11 cellular contexts compared by ENCODE assay signal in genomic region chr12:47739959-47740358, GRCh38. TPM values are rescaled to one million over a fixed set of nuclear protein-coding genes. Genes with fewer than 3 reads are reported as not detected.
DNase-seq lines count a peak whose midpoint lies in the region; ATAC-seq and TF ChIP-seq lines count a peak whose summit lies in the region.
"Had no signal": no experiment of that assay in that cellular context is flagged by ENCODE, and none has a peak within 500 bp of the region (broad histone marks: within the 10 kb centered on the region; RNA-seq: fewer than 3 reads in every experiment).

No MANE protein-coding gene starts in this region.

- ATAC-seq in HG03108 (IDR thresholded peaks at IDR 0.05; ENCODE audit: unreplicated experiment) = peak; percentile 64
- ATAC-seq: A549, left lung had no signal

- DNase-seq in SHP77 (lab: John Stamatoyannopoulos, UW) = peak; percentile 35 to 52
- DNase-seq in SHP77 treated with DMSO at 0.1 percent for 48 hours (lab: John Stamatoyannopoulos, UW) = no peak
- DNase-seq in tibial nerve (ENCODE audit: low spot score in 2 of 2) = no peak
- no peak for DNase-seq in UCSD-AML1 (lab: John Stamatoyannopoulos, UW; ENCODE audit: unreplicated experiment)
- DNase-seq in glomerular visceral epithelial cell (ENCODE audit: extremely low spot score) = no peak
- no peak for DNase-seq in AG08395 (ENCODE audit: low spot score)
- DNase-seq: left lung had no signal

- H3K4me1 ChIP-seq in tibial nerve = peaks cover 11 to 70% (median 52%) of the 10 kb centered on the region in 4 donors

- H3K27ac ChIP-seq in cingulate gyrus (ENCODE audit: low read depth, low read length) (peak overlapping the region; percentile 97), tibial nerve (peak overlapping the region in 3 of 4 donors; percentile 66 to 86 (median 71))
- H3K27ac ChIP-seq: A549 had no signal

- no peaks in the 10 kb centered on the region for H3K36me3 ChIP-seq in tibial nerve
- H3K36me3 ChIP-seq: left lung had no signal

- no peaks in the 10 kb centered on the region for H3K9me3 ChIP-seq in tibial nerve
- H3K9me3 ChIP-seq: A549, left lung had no signal

- no peak for TF ChIP-seq EP300 in tibial nerve (IDR thresholded peaks at IDR 0.05)

- no peaks in the 10 kb centered on the region for H3K27me3 ChIP-seq in tibial nerve
- H3K27me3 ChIP-seq: left lung had no signal

- no peak overlapping the region for H3K4me3 ChIP-seq in tibial nerve
- H3K4me3 ChIP-seq: A549, left lung had no signal

- TF ChIP-seq POLR2A in tibial nerve (IDR thresholded peaks at IDR 0.05) = no peak

- TF ChIP-seq CTCF in tibial nerve (IDR thresholded peaks at IDR 0.05) = no peak

- WGBS in tibial nerve, 2 donors = 67% methylated on average over 11 of the region's 11 CpGs

RNA-seq across cellular contexts. Expression of gene ENDOU, which starts 14.7 kb away (rescaled TPM):
- 1 to 10 TPM in 1 of 4 donors, under 1 TPM in 2, not detected in 1; 0.30 to 1.2 (median 0.42) TPM for total RNA-seq in tibial nerve
- total RNA-seq: bronchial epithelial cell, left lung had no signal

RNA-seq across cellular contexts. Expression of gene RAPGEF3, which starts 18.7 kb away (rescaled TPM):
- total RNA-seq in tibial nerve = 100 to 1,000 TPM in 1 of 4 donors, 10 to 100 TPM in 3; 47.3 to 109 (median 83.6) TPM

RNA-seq across cellular contexts. Expression of gene SLC48A1, which starts 33.1 kb away (rescaled TPM):
- total RNA-seq in tibial nerve = 10 to 100 TPM; 24.6 to 37.9 (median 33.8) TPM

RNA-seq across cellular contexts. Expression of gene RPAP3, which starts 34.1 kb away (rescaled TPM):
- total RNA-seq in tibial nerve = 10 to 100 TPM in 3 of 4 donors, 1 to 10 TPM in 1; 8.8 to 19.2 (median 15.5) TPM

Comparison
In these comparisons a context has a peak if more than half of its experiments do, and no peak if none do; other contexts are left out.
1. DNase-seq: peak in SHP77 (2 of 2); none in SHP77 treated with DMSO at 0.1 percent for 48 hours (single experiment), tibial nerve (0 of 2), UCSD-AML1 (single experiment), glomerular visceral epithelial cell (single experiment) and AG08395 (single experiment).